Comparison of ENCODE assay signal across 8 cellular contexts in genomic region chr11:130002352-130002845, GRCh38. TPM values are rescaled to one million over a fixed set of nuclear protein-coding genes. Genes with fewer than 3 reads are reported as not detected.
DNase-seq lines count a peak whose midpoint lies in the region; ATAC-seq and TF ChIP-seq lines count a peak whose summit lies in the region.

Gene PRDM10 (minus strand): TSS chr11:130002835. CDS start chr11:129960964, 41,871 bp downstream.

- H3K4me1 Mint-ChIP-seq in activated CD8-positive, alpha-beta T cell treated with anti-CD3 and anti-CD28 coated beads for 36 hours (ENCODE audit: low read depth): peaks cover 31% of the 10 kb centered on the region

- H3K27me3 ChIP-seq in BJ (ENCODE audit: control insufficient read depth, insufficient read depth, low read length): no peaks in the 10 kb centered on the region

- H3K27ac Mint-ChIP-seq in activated CD8-positive, alpha-beta T cell treated with anti-CD3 and anti-CD28 coated beads for 36 hours: peak within 1 kb of the TSS; percentile 100

- peak; percentile 36 for ATAC-seq in HG03442 (IDR thresholded peaks at IDR 0.05; ENCODE audit: unreplicated experiment)
- ATAC-seq in activated CD8-positive, alpha-beta T cell treated with anti-CD3 and anti-CD28 coated beads for 36 hours: peak; percentile 73

- intact Hi-C loops in activated CD8-positive, alpha-beta T cell treated with anti-CD3 and anti-CD28 coated beads for 36 hours (cut with micrococcal nuclease): loop anchor here (2.0 to 5.0 kb wide), 3 partner anchors 66 to 130 kb away; partner anchors contain the start of gene APLP2

- H3K4me3 ChIP-seq in BJ (ENCODE audit: low read depth, low read length): peak within 1 kb of the TSS; percentile 71

- CTCF ChIA-PET in BJ (lab: Yijun Ruan, JAX): interaction anchor here (1.7 kb wide), 1 partner anchor 130 kb away, joined by 6 read pairs; no protein-coding TSS in a partner anchor
- CTCF ChIA-PET in activated CD8-positive, alpha-beta T cell treated with anti-CD3 and anti-CD28 coated beads for 36 hours (lab: Charles Lee): interaction anchor here (2.1 to 3.1 kb wide), 2 partner anchors 10 to 130 kb away, joined by 13 to 16 read pairs; no protein-coding TSS in a partner anchor

- POLR2A ChIA-PET in BJ (lab: Charles Lee): interaction anchor here (0.6 to 0.9 kb wide), 5 partner anchors 15 to 130 kb away, joined by 3 to 17 read pairs (median 5); partner anchors contain the start of gene APLP2
- POLR2A ChIA-PET in activated CD8-positive, alpha-beta T cell treated with anti-CD3 and anti-CD28 coated beads for 36 hours (lab: Charles Lee): interaction anchor here (0.6 to 1.9 kb wide), 11 partner anchors 10 to 188 kb away, joined by 3 to 8 read pairs (median 4); partner anchors contain the start of gene APLP2

- no peaks in the 10 kb centered on the region for H3K9me3 Mint-ChIP-seq in activated CD8-positive, alpha-beta T cell treated with anti-CD3 and anti-CD28 coated beads for 36 hours

- H3K36me3 Mint-ChIP-seq in activated CD8-positive, alpha-beta T cell treated with anti-CD3 and anti-CD28 coated beads for 36 hours (ENCODE audit: low read depth): peaks cover 6% of the 10 kb centered on the region

- no peaks in the 10 kb centered on the region for H3K27me3 Mint-ChIP-seq in activated CD8-positive, alpha-beta T cell treated with anti-CD3 and anti-CD28 coated beads for 36 hours

- peak within 1 kb of the TSS; percentile 96 for H3K4me3 Mint-ChIP-seq in activated CD8-positive, alpha-beta T cell treated with anti-CD3 and anti-CD28 coated beads for 36 hours

- no peaks in the 10 kb centered on the region for H3K36me3 ChIP-seq in BJ (ENCODE audit: control insufficient read depth, insufficient read depth, low read length)

- DNase-seq in BJ (ENCODE audit: low read depth): peak; percentile 26
- DNase-seq in GM19240 (ENCODE audit: insufficient read length, low spot score): peak; percentile 79
- peak; percentile 98 for DNase-seq in NCI-H82 (lab: John Stamatoyannopoulos, UW)
- DNase-seq in activated CD8-positive, alpha-beta T cell treated with anti-CD3 and anti-CD28 coated beads for 36 hours: peak; percentile 91
- DNase-seq in effector CD4-positive, alpha-beta T cell: peak; percentile 87
- peak; percentile 93 to 96 for DNase-seq in lung microvascular endothelial cell (ENCODE audit: low read depth in 2 of 2)
- DNase-seq in stimulated activated CD8-positive, alpha-beta memory T cell treated with anti-CD3 and anti-CD28 coated beads, Interleukin-12 subunit alpha, Interleukin-12 subunit beta, amount 100 ng/mL, for 1 hour (ENCODE audit: low read depth): peak; percentile 83

- no peak for TF ChIP-seq CTCF in BJ (IDR thresholded peaks at IDR 0.05; ENCODE audit: insufficient read depth, low read depth, low read length)
- no peak for TF ChIP-seq CTCF in activated CD8-positive, alpha-beta T cell treated with anti-CD3 and anti-CD28 coated beads for 36 hours (IDR thresholded peaks at IDR 0.05)

RNA-seq across cellular contexts. Expression of gene PRDM10, which starts in this region (rescaled TPM):
- 3.4 and 5.5 TPM in 2 replicates for polyA plus RNA-seq in BJ (2011; rRNA removed)
- 10.4 and 11.5 TPM in 2 replicates for polyA minus RNA-seq in BJ (2011; rRNA and poly(A)+ RNA removed)
- total RNA-seq in activated CD8-positive, alpha-beta T cell treated with anti-CD3 and anti-CD28 coated beads for 36 hours: 10 to 100 TPM; 15.6 to 18.8 TPM
- total RNA-seq in lung microvascular endothelial cell: 2.6 and 3.8 TPM in 2 replicates

Comparison
In these comparisons a context has a peak if more than half of its experiments do, and no peak if none do; other contexts are left out.
1. Peak in every context shown above with its lines: DNase-seq, ATAC-seq and H3K4me3 ChIP-seq.
2. DNase-seq: peak in every context shown above with its lines; median percentile 98 in NCI-H82; 94 in lung microvascular endothelial cell; 91 in activated CD8-positive, alpha-beta T cell treated with anti-CD3 and anti-CD28 coated beads for 36 hours; 87 in effector CD4-positive, alpha-beta T cell; 83 in stimulated activated CD8-positive, alpha-beta memory T cell treated with anti-CD3 and anti-CD28 coated beads, Interleukin-12 subunit alpha, Interleukin-12 subunit beta, amount 100 ng/mL, for 1 hour; 79 in GM19240; 26 in BJ.